In the genomic region with DNA sequence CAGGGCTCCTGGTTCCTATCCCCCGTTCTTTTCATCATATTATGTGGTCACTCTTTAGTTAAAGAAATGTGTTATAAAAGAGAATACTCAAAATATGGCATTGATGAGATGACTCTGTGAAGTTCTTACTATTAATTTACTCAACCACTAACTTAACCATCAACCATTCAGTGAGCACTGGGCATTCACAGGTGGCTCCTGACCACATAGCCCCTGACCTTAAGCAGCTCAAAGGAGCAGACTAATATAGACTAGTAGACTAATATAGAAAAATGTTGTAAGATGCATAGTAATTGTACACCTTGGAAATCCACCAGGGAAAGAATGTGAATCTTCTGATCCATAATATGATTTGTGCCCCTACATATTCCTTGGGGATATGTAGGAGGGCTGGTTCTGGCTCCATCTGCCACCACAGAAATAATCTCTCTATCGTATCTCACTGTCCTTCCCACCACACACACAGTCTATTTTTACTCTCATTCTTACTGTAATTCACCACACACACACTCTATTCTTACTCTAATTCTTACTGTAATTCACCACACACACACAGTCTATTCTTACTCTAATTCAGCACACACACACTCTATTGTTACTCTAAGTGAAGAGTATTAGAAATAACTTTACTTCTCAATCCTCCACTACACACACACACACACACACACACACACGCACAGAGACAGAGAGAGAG, we compare ENCODE assay signal across 15 cellular contexts.
DNase-seq lines count a peak whose midpoint lies in the region; ATAC-seq and TF ChIP-seq lines count a peak whose summit lies in the region.
"Had no signal": no experiment of that assay in that cellular context is flagged by ENCODE, and none has a peak within 500 bp of the region (broad histone marks: within the 10 kb centered on the region; RNA-seq: fewer than 3 reads in every experiment).

No MANE protein-coding gene starts in this region.

- no peak overlapping the region for H3K4me3 ChIP-seq in spleen
- H3K4me3 ChIP-seq in OCI-LY7 (ENCODE audit: low read depth, low read length, poor library complexity, severe bottlenecking): no peak overlapping the region
- H3K4me3 ChIP-seq: right atrium auricular region had no signal

- ATAC-seq in GM18520 (IDR thresholded peaks at IDR 0.05; ENCODE audit: unreplicated experiment): peak; percentile 57
- peak; percentile 74 for ATAC-seq in GM21529 (IDR thresholded peaks at IDR 0.05; ENCODE audit: unreplicated experiment)
- ATAC-seq in HG03159 (IDR thresholded peaks at IDR 0.05; ENCODE audit: unreplicated experiment): peak; percentile 75
- peak; percentile 84 for ATAC-seq in activated T-helper 17 cell treated with anti-CD3 and anti-CD28 coated beads, Interleukin-2, amount 50 U/mL, for 72 hours (replicated peaks)
- ATAC-seq: left lobe of liver had no signal

- H3K27ac Mint-ChIP-seq in activated T-helper 17 cell treated with anti-CD3 and anti-CD28 coated beads, Interleukin-2, amount 50 U/mL, for 72 hours: no peak overlapping the region
- H3K27ac Mint-ChIP-seq: activated CD4-positive, alpha-beta T cell treated with anti-CD3 and anti-CD28 coated beads, Interleukin-2, amount 10 ng/mL, durations not matched to agents 7 days and 5 days; endodermal cell; nephron had no signal

- POLR2A ChIA-PET in OCI-LY7 (lab: Charles Lee): interaction anchor here (0.7 to 1.2 kb wide), 3 partner anchors 9 to 21 kb away, joined by 3 to 4 read pairs (median 4); no protein-coding TSS in a partner anchor

- no TSS peak for BruUV-seq in OCI-LY7 (replicated peaks; lab: Mats Ljungman, UMichigan)

- DNase-seq in spleen (no peak), COLO829 (ENCODE audit: low spot score) (no peak), OCI-LY7 (ENCODE audit: low spot score) (no peak)
- DNase-seq: activated CD4-positive, alpha-beta T cell treated with anti-CD3 and anti-CD28 coated beads, Interleukin-2, amount 10 ng/mL, durations not matched to agents 7 days and 5 days; endodermal cell; IMR-90; NCI-H187 treated with DMSO at 0.1 percent for 48 hours had no signal

- H3K4me1 ChIP-seq in spleen (no peaks in the 10 kb centered on the region), OCI-LY7 (ENCODE audit: insufficient read depth, low read length, poor library complexity, severe bottlenecking) (no peaks in the 10 kb centered on the region)
- H3K4me1 ChIP-seq: right atrium auricular region had no signal

- no peak for TF ChIP-seq CTCF in spleen (IDR thresholded peaks at IDR 0.05 in 8 of 11, conservative IDR thresholded peaks at IDR 0.05 in 3 of 11)
- TF ChIP-seq CTCF in OCI-LY7 (conservative IDR thresholded peaks at IDR 0.05; ENCODE audit: low read length): no peak

- H3K4me3 Mint-ChIP-seq in activated T-helper 17 cell treated with anti-CD3 and anti-CD28 coated beads, Interleukin-2, amount 50 U/mL, for 72 hours: peak overlapping the region; percentile 1
- H3K4me3 Mint-ChIP-seq: activated CD4-positive, alpha-beta T cell treated with anti-CD3 and anti-CD28 coated beads, Interleukin-2, amount 10 ng/mL, durations not matched to agents 7 days and 5 days; endodermal cell; nephron had no signal

- TF ChIP-seq POLR2A in spleen (IDR thresholded peaks at IDR 0.05): no peak

- H4K20me1 ChIP-seq in OCI-LY7 (ENCODE audit: insufficient read depth, low read length): no peaks in the 10 kb centered on the region

- intact Hi-C loops in spleen (cut with DNase I; ENCODE audit: low total_unique reads): no loop called here
- intact Hi-C loops in OCI-LY7 (cut with micrococcal nuclease; ENCODE audit: unreplicated experiment): no loop called here

- peaks cover 17% of the 10 kb centered on the region for H3K4me1 Mint-ChIP-seq in activated T-helper 17 cell treated with anti-CD3 and anti-CD28 coated beads, Interleukin-2, amount 50 U/mL, for 72 hours

- H3K9me3 ChIP-seq in spleen: no peaks in the 10 kb centered on the region
- H3K9me3 ChIP-seq in OCI-LY7 (ENCODE audit: low read length): no peaks in the 10 kb centered on the region
- H3K9me3 ChIP-seq: right atrium auricular region had no signal

- no peaks in the 10 kb centered on the region for H3K27me3 ChIP-seq in spleen (replicated peaks in 1 of 7)
- H3K27me3 ChIP-seq: right atrium auricular region had no signal

- no peak overlapping the region for H3K27ac ChIP-seq in spleen
- no peak overlapping the region for H3K27ac ChIP-seq in OCI-LY7 (ENCODE audit: low read depth, low read length, poor library complexity, severe bottlenecking)
- H3K27ac ChIP-seq: C4-2B, right atrium auricular region had no signal

- H3K9me2 ChIP-seq in OCI-LY7 (ENCODE audit: insufficient read depth, low read length): no peaks in the 10 kb centered on the region

- H3K36me3 Mint-ChIP-seq in activated T-helper 17 cell treated with anti-CD3 and anti-CD28 coated beads, Interleukin-2, amount 50 U/mL, for 72 hours (ENCODE audit: low read depth): no peaks in the 10 kb centered on the region

- 61 to 77% (median 72%) methylated on average over 3 of the region's 3 CpGs for WGBS in spleen, 5 donors

- no peaks in the 10 kb centered on the region for H3K36me3 ChIP-seq in spleen
- H3K36me3 ChIP-seq in OCI-LY7 (ENCODE audit: insufficient read depth, low read length): no peaks in the 10 kb centered on the region
- H3K36me3 ChIP-seq: right atrium auricular region had no signal

- H3K79me2 ChIP-seq in OCI-LY7 (ENCODE audit: insufficient read depth, low read depth, low read length): no peaks in the 10 kb centered on the region

- no peak overlapping the region for H2AFZ ChIP-seq in OCI-LY7 (ENCODE audit: low read length)

- H3K4me2 ChIP-seq in OCI-LY7 (ENCODE audit: low read length): no peak overlapping the region

- H3K9me3 Mint-ChIP-seq in activated T-helper 17 cell treated with anti-CD3 and anti-CD28 coated beads, Interleukin-2, amount 50 U/mL, for 72 hours: no peaks in the 10 kb centered on the region
- H3K9me3 Mint-ChIP-seq: endodermal cell, nephron had no signal

- CTCF ChIA-PET in OCI-LY7 (lab: Charles Lee; ENCODE audit: unreplicated experiment): no interaction called here

- no peaks in the 10 kb centered on the region for H3K27me3 Mint-ChIP-seq in activated T-helper 17 cell treated with anti-CD3 and anti-CD28 coated beads, Interleukin-2, amount 50 U/mL, for 72 hours
- H3K27me3 Mint-ChIP-seq: activated CD4-positive, alpha-beta T cell treated with anti-CD3 and anti-CD28 coated beads, Interleukin-2, amount 10 ng/mL, durations not matched to agents 7 days and 5 days had no signal
